ENCODE assay signal across 23 cellular contexts in genomic region chr1:152397474-152397873, GRCh38. TPM values are rescaled to one million over a fixed set of nuclear protein-coding genes. Genes with fewer than 3 reads are reported as not detected.
DNase-seq lines count a peak whose midpoint lies in the region; ATAC-seq and TF ChIP-seq lines count a peak whose summit lies in the region.
"Had no signal": no experiment of that assay in that cellular context is flagged by ENCODE, and none has a peak within 500 bp of the region (broad histone marks: within the 10 kb centered on the region; RNA-seq: fewer than 3 reads in every experiment).

No MANE protein-coding gene starts in this region.

- no peak overlapping the region for H3K27ac ChIP-seq in GM23338 (ENCODE audit: low read depth)
- no peak overlapping the region for H3K27ac ChIP-seq in SK-N-SH (ENCODE audit: low read depth in 2 of 2, low read length in 1 of 2)
- H3K27ac ChIP-seq in foreskin keratinocyte = no peak overlapping the region
- H3K27ac ChIP-seq: left lung, neural progenitor cell, upper lobe of left lung had no signal

- H3K27me3 Mint-ChIP-seq in GM23338 (ENCODE audit: insufficient read depth, low read depth, poor library complexity) = peaks cover 4% of the 10 kb centered on the region
- H3K27me3 Mint-ChIP-seq: progenitor cell of endocrine pancreas had no signal

- TF ChIP-seq CTCF in GM23338 (conservative IDR thresholded peaks at IDR 0.05; ENCODE audit: low read depth in 2 of 2) (peak; percentile 22 to 38), SK-N-SH (IDR thresholded peaks at IDR 0.05) (peak; percentile 40; the same call in 1 of the 2 replicates), foreskin keratinocyte (conservative IDR thresholded peaks at IDR 0.05) (peak; percentile 20)

- POLR2A ChIA-PET in SK-N-SH (lab: Yijun Ruan, JAX) = no interaction called here

- intact Hi-C loops in left cardiac atrium (cut with DNase I) = no loop called here
- intact Hi-C loops in left ventricle myocardium superior (cut with micrococcal nuclease) = no loop called here

- no peaks in the 10 kb centered on the region for H3K79me2 ChIP-seq in GM23338 (replicated peaks; ENCODE audit: insufficient read depth)
- H3K79me2 ChIP-seq in SK-N-SH (ENCODE audit: insufficient read depth) = no peaks in the 10 kb centered on the region

- TF ChIP-seq RAD21 in SK-N-SH (IDR thresholded peaks at IDR 0.05; ENCODE audit: low read length) = no peak

- no peaks in the 10 kb centered on the region for H3K9me3 ChIP-seq in SK-N-SH
- H3K9me3 ChIP-seq: left lung, upper lobe of left lung had no signal

- H3F3A ChIP-seq in GM23338 (replicated peaks; ENCODE audit: low read depth) (no peaks in the 10 kb centered on the region), SK-N-SH (replicated peaks; ENCODE audit: insufficient read depth) (no peaks in the 10 kb centered on the region)

- H3K27me3 ChIP-seq in GM23338 (ENCODE audit: insufficient read depth) (no peaks in the 10 kb centered on the region), SK-N-SH (ENCODE audit: insufficient read depth) (no peaks in the 10 kb centered on the region; the same call in 1 of the 2 replicates), foreskin keratinocyte (peaks cover 72% of the 10 kb centered on the region)
- H3K27me3 ChIP-seq: left lung, neural progenitor cell, upper lobe of left lung had no signal

- 5% methylated on average over 4 of the region's 5 CpGs for WGBS in SK-N-SH (ENCODE audit: low lambda C conversion rate)

- H2AFZ ChIP-seq in GM23338 (no peak overlapping the region), SK-N-SH (ENCODE audit: low read depth) (no peak overlapping the region)
- H2AFZ ChIP-seq: neural progenitor cell had no signal

- H3K36me3 ChIP-seq in GM23338 (ENCODE audit: insufficient read depth) (no peaks in the 10 kb centered on the region), SK-N-SH (replicated peaks in 1 of 2; ENCODE audit: control insufficient read depth in 1 of 2, insufficient read depth in 2 of 2, low read length in 1 of 2) (no peaks in the 10 kb centered on the region)
- H3K36me3 ChIP-seq: left lung, neural progenitor cell, upper lobe of left lung had no signal

- H4K20me1 ChIP-seq in GM23338 (replicated peaks; ENCODE audit: insufficient read depth) = no peaks in the 10 kb centered on the region
- H4K20me1 ChIP-seq in SK-N-SH (ENCODE audit: insufficient read depth) = no peaks in the 10 kb centered on the region

- H3K4me1 Mint-ChIP-seq in GM23338 = peaks cover 6% of the 10 kb centered on the region; the same call in 1 of the 3 replicates
- H3K4me1 Mint-ChIP-seq: CD14-positive monocyte, neural progenitor cell had no signal

- no peaks in the 10 kb centered on the region; the same call in 2 of the 3 replicates for H3K9me3 Mint-ChIP-seq in GM23338

- no peak overlapping the region for H3K27ac Mint-ChIP-seq in GM23338
- H3K27ac Mint-ChIP-seq: CD14-positive monocyte, neural progenitor cell, progenitor cell of endocrine pancreas had no signal

- peak; percentile 4 for DNase-seq in DMS 273 (lab: John Stamatoyannopoulos, UW; ENCODE audit: unreplicated experiment)
- DNase-seq in DMS 273 treated with DMSO at 0.1 percent for 48 hours (lab: John Stamatoyannopoulos, UW) = no peak
- peak; percentile 27 for DNase-seq in GM23338 (ENCODE audit: low spot score)
- DNase-seq in SK-N-SH = no peak
- DNase-seq in foreskin keratinocyte = no peak
- DNase-seq in stimulated activated CD4-positive, alpha-beta T cell treated with anti-CD3 and anti-CD28 coated beads, Interleukin-15, amount 100 ng/mL, for 24 hours = no peak
- DNase-seq in left cardiac atrium = no peak
- DNase-seq in left ventricle myocardium superior = no peak
- DNase-seq: 8988T; activated CD4-positive, alpha-beta T cell treated with anti-CD3 and anti-CD28 coated beads, Interleukin-2, amount 50 U/mL, for 4 hours; amniotic stem cell; left lung; NCI-H1436; NCI-H774; small intestine; stimulated activated CD4-positive, alpha-beta T cell treated with anti-CD3 and anti-CD28 coated beads, Interleukin-4, amount 100 ng/mL, for 24 hours; upper lobe of left lung had no signal

- TF ChIP-seq EP300 in SK-N-SH (IDR thresholded peaks at IDR 0.05; ENCODE audit: borderline replicate concordance in 1 of 2, low read depth in 1 of 2, low read length in 1 of 2) = no peak

- H3K4me3 ChIP-seq in GM23338 (no peak overlapping the region), SK-N-SH (ENCODE audit: low read depth in 2 of 2, low read length in 1 of 2) (no peak overlapping the region)
- H3K4me3 ChIP-seq: left lung, neural progenitor cell, upper lobe of left lung had no signal

- H3K9ac ChIP-seq in SK-N-SH = no peak overlapping the region
- H3K9ac ChIP-seq: neural progenitor cell had no signal

- ATAC-seq in GM23338 (no peak), foreskin keratinocyte (no peak), left cardiac atrium (no peak), left ventricle myocardium superior (no peak)
- ATAC-seq: left lung had no signal

- H3K4me1 ChIP-seq in GM23338 (ENCODE audit: insufficient read depth) (no peaks in the 10 kb centered on the region), SK-N-SH (ENCODE audit: control insufficient read depth in 1 of 2, insufficient read depth in 2 of 2, low read depth in 1 of 2, low read length in 1 of 2) (no peaks in the 10 kb centered on the region), foreskin keratinocyte (no peaks in the 10 kb centered on the region)
- H3K4me1 ChIP-seq: left lung, neural progenitor cell, upper lobe of left lung had no signal

- no peaks in the 10 kb centered on the region for H3K9me2 ChIP-seq in GM23338 (ENCODE audit: insufficient read depth)
- no peaks in the 10 kb centered on the region for H3K9me2 ChIP-seq in SK-N-SH

- no peak overlapping the region for H3K4me3 Mint-ChIP-seq in GM23338
- H3K4me3 Mint-ChIP-seq: CD14-positive monocyte, neural progenitor cell had no signal

- H3K4me2 ChIP-seq in GM23338 (no peak overlapping the region), SK-N-SH (no peak overlapping the region)
- H3K4me2 ChIP-seq: neural progenitor cell had no signal

- CTCF ChIA-PET in SK-N-SH (lab: Yijun Ruan, JAX) = interaction anchor here (0.8 to 2.1 kb wide), 3 partner anchors 9 to 61 kb away, joined by 3 to 10 read pairs (median 4); no protein-coding TSS in a partner anchor

- H3K36me3 Mint-ChIP-seq in GM23338 (ENCODE audit: low read depth) = no peaks in the 10 kb centered on the region
- H3K36me3 Mint-ChIP-seq: CD14-positive monocyte, neural progenitor cell had no signal

TF ChIP-seq in GM23338, 12 proteins besides CTCF, POLR2A, EP300 and RAD21 (continues in another document):
- TF ChIP-seq POLR2AphosphoS5 (IDR thresholded peaks at IDR 0.05; ENCODE audit: low read depth) = no peak

TF ChIP-seq in SK-N-SH, 30 proteins besides CTCF, POLR2A, EP300 and RAD21:
- TF ChIP-seq SMC3 (IDR thresholded peaks at IDR 0.05; ENCODE audit: low read depth, low read length) (peak; percentile 19), YY1 (IDR thresholded peaks at IDR 0.05; ENCODE audit: low read depth) (no peak)

RNA-seq across cellular contexts. Expression of gene CRNN, which starts 16.6 kb away (rescaled TPM):
- total RNA-seq in GM23338 (2014; rRNA removed; shearing (Covaris generic)) = not detected in 2 replicates
- polyA plus RNA-seq in GM23338 (2016; fragmentation: Nextera tagmentation; extraction: Ambion mirVana) = not detected in 2 replicates
- not detected in 2 replicates for polyA plus RNA-seq in SK-N-SH (2012; rRNA removed)
- polyA plus RNA-seq in SK-N-SH (2012; cell fraction: cytosol; rRNA removed) = not detected in 2 replicates
- not detected in 2 replicates for polyA plus RNA-seq in SK-N-SH (2012; cell fraction: nucleus; rRNA removed)
- not detected in 2 replicates for total RNA-seq in foreskin keratinocyte
- polyA plus RNA-seq in foreskin keratinocyte = not detected in 2 replicates
- total RNA-seq in left cardiac atrium = not detected
- not detected for total RNA-seq in left ventricle myocardium superior
- total RNA-seq: cardiac septum, H4, left lung, mucosa of gallbladder, progenitor cell of endocrine pancreas, upper lobe of left lung had no signal
- polyA plus RNA-seq: CD14-positive monocyte had no signal

RNA-seq across cellular contexts. Expression of gene FLG2, which starts 37.7 kb away (rescaled TPM):
- not detected in 2 replicates for total RNA-seq in GM23338 (2014; rRNA removed; shearing (Covaris generic))
- polyA plus RNA-seq in GM23338 (2016; fragmentation: Nextera tagmentation; extraction: Ambion mirVana) (not detected in 2 replicates), SK-N-SH (2012; rRNA removed) (not detected in 2 replicates), foreskin keratinocyte (0.03 and 0.04 TPM in 2 replicates)
- not detected in 2 replicates for polyA plus RNA-seq in SK-N-SH (2012; cell fraction: cytosol; rRNA removed)
- under 0.01 TPM in 1 of 2 replicates, not detected in the other for polyA plus RNA-seq in SK-N-SH (2012; cell fraction: nucleus; rRNA removed)
- total RNA-seq in foreskin keratinocyte (0.04 and 0.07 TPM in 2 replicates), left cardiac atrium (not detected), left ventricle myocardium superior (not detected)
- total RNA-seq: cardiac septum, H4, left lung, mucosa of gallbladder, progenitor cell of endocrine pancreas, upper lobe of left lung had no signal
- polyA plus RNA-seq: CD14-positive monocyte, small intestine had no signal

Comparison
In these comparisons a context has a peak if more than half of its experiments do, and no peak if none do; other contexts are left out.
1. DNase-seq: peak in DMS 273 (single experiment) and GM23338 (single experiment); none in DMS 273 treated with DMSO at 0.1 percent for 48 hours (single experiment), SK-N-SH (single experiment), foreskin keratinocyte (0 of 2), stimulated activated CD4-positive, alpha-beta T cell treated with anti-CD3 and anti-CD28 coated beads, Interleukin-15, amount 100 ng/mL, for 24 hours (single experiment), left cardiac atrium (single experiment) and left ventricle myocardium superior (single experiment).
2. Peak in every context shown above with its lines, with median percentiles within 50 percentile points of each other: CTCF ChIP-seq.